In genomic region chr20:53871541-53871940, GRCh38 we compare ENCODE assay signal across 12 cellular contexts.
DNase-seq lines count a peak whose midpoint lies in the region; ATAC-seq and TF ChIP-seq lines count a peak whose summit lies in the region.
"Had no signal": no experiment of that assay in that cellular context is flagged by ENCODE, and none has a peak within 500 bp of the region (broad histone marks: within the 10 kb centered on the region; RNA-seq: fewer than 3 reads in every experiment).

No MANE protein-coding gene starts in this region.

- peak overlapping the region; percentile 9 for H3K27ac Mint-ChIP-seq in Caco-2 (ENCODE audit: unreplicated experiment)

- POLR2A ChIA-PET in Caco-2 (lab: Charles Lee), result no interaction called here

- no peaks in the 10 kb centered on the region for H4K20me1 ChIP-seq in OCI-LY1 (ENCODE audit: insufficient read depth, low read length)
- H4K20me1 ChIP-seq in osteoblast (ENCODE audit: insufficient read depth, low read length), result no peaks in the 10 kb centered on the region

- no peaks in the 10 kb centered on the region for H3K27me3 Mint-ChIP-seq in Caco-2 (ENCODE audit: insufficient read depth, unreplicated experiment)

- BruUV-seq in Caco-2 (replicated peaks; lab: Mats Ljungman, UMichigan), result no TSS peak

- no peaks in the 10 kb centered on the region for H3K79me2 ChIP-seq in OCI-LY1 (ENCODE audit: insufficient read depth, low read length)
- H3K79me2 ChIP-seq in osteoblast (ENCODE audit: insufficient read depth, low read length), result no peaks in the 10 kb centered on the region

- intact Hi-C loops in Caco-2 (cut with micrococcal nuclease; ENCODE audit: unreplicated experiment) (no loop called here), colonic mucosa (cut with DNase I) (no loop called here), body of pancreas (cut with DNase I) (no loop called here)

- H3K4me1 ChIP-seq in Caco-2, result peaks cover 46% of the 10 kb centered on the region
- peaks cover 73% of the 10 kb centered on the region for H3K4me1 ChIP-seq in OCI-LY1 (ENCODE audit: insufficient read depth, low read length, severe bottlenecking)
- H3K4me1 ChIP-seq in colonic mucosa, result peaks cover 10% of the 10 kb centered on the region
- peaks cover 34% of the 10 kb centered on the region for H3K4me1 ChIP-seq in osteoblast (ENCODE audit: insufficient read depth, low read length)
- peaks cover 39% of the 10 kb centered on the region for H3K4me1 ChIP-seq in SJCRH30
- peaks cover 48% of the 10 kb centered on the region for H3K4me1 ChIP-seq in body of pancreas

- DNase-seq in Caco-2 (no peak), colonic mucosa (no peak), osteoblast (ENCODE audit: insufficient read length, low spot score, missing footprints) (no peak), SJCRH30 (no peak), body of pancreas (no peak), nucleus accumbens (lab: John Stamatoyannopoulos, UW) (no peak)
- DNase-seq: DMS53, left lung, NCI-H226 had no signal

- H3K4me3 ChIP-seq in Caco-2 (ENCODE audit: low read depth, low read length) (no peak overlapping the region), OCI-LY1 (ENCODE audit: low read depth, low read length, poor library complexity, severe bottlenecking) (no peak overlapping the region), colonic mucosa (no peak overlapping the region), osteoblast (ENCODE audit: insufficient read depth, low read length) (no peak overlapping the region), SJCRH30 (no peak overlapping the region), body of pancreas (no peak overlapping the region)
- H3K4me3 ChIP-seq: gastroesophageal sphincter, left lung had no signal

- H3K9me3 Mint-ChIP-seq in Caco-2 (ENCODE audit: unreplicated experiment), result no peaks in the 10 kb centered on the region

- WGBS in body of pancreas, 2 donors, result 41 to 47% methylated on average over 3 of the region's 3 CpGs

- TF ChIP-seq CTCF in Caco-2 (IDR thresholded peaks at IDR 0.05; ENCODE audit: insufficient read depth in 1 of 2, low read depth in 1 of 2, low read length in 1 of 2, severe bottlenecking in 1 of 2, unreplicated experiment in 1 of 2) (no peak), OCI-LY1 (IDR thresholded peaks at IDR 0.05; ENCODE audit: low read length) (no peak), colonic mucosa (IDR thresholded peaks at IDR 0.05) (no peak), osteoblast (IDR thresholded peaks at IDR 0.05; ENCODE audit: extremely low read depth, low read depth, low read length) (no peak), body of pancreas (IDR thresholded peaks at IDR 0.05) (no peak)

- peak overlapping the region; percentile 53 for H3K4me2 ChIP-seq in OCI-LY1 (ENCODE audit: low read length)
- H3K4me2 ChIP-seq in osteoblast (ENCODE audit: insufficient read depth, low read length), result no peak overlapping the region

- H3K9me3 ChIP-seq in Caco-2 (no peaks in the 10 kb centered on the region), OCI-LY1 (ENCODE audit: low read length) (no peaks in the 10 kb centered on the region), colonic mucosa (no peaks in the 10 kb centered on the region), osteoblast (ENCODE audit: low read depth, low read length) (no peaks in the 10 kb centered on the region), SJCRH30 (replicated peaks) (no peaks in the 10 kb centered on the region), body of pancreas (no peaks in the 10 kb centered on the region)
- H3K9me3 ChIP-seq: gastroesophageal sphincter, left lung had no signal

- CTCF ChIA-PET in Caco-2 (lab: Charles Lee), result interaction anchor here (0.6 to 1.1 kb wide), 4 partner anchors 43 to 776 kb away, joined by 3 to 7 read pairs (median 4); no protein-coding TSS in a partner anchor

- H2AFZ ChIP-seq in OCI-LY1 (ENCODE audit: low read length) (no peak overlapping the region), osteoblast (ENCODE audit: low read length) (peak overlapping the region; percentile 78)

- H3K36me3 Mint-ChIP-seq in Caco-2 (ENCODE audit: insufficient read depth, unreplicated experiment), result no peaks in the 10 kb centered on the region

- no peak for TF ChIP-seq POLR2A in body of pancreas (IDR thresholded peaks at IDR 0.05)

- ATAC-seq in GM19452 (IDR thresholded peaks at IDR 0.05; ENCODE audit: unreplicated experiment) (no peak), body of pancreas (no peak)
- ATAC-seq: gastroesophageal sphincter, left lung had no signal

- H3K27me3 ChIP-seq in Caco-2 (replicated peaks; ENCODE audit: control insufficient read depth, insufficient read depth, low read length) (no peaks in the 10 kb centered on the region), OCI-LY1 (ENCODE audit: insufficient read depth, low read length) (no peaks in the 10 kb centered on the region), colonic mucosa (no peaks in the 10 kb centered on the region), osteoblast (ENCODE audit: insufficient read depth, low read length) (no peaks in the 10 kb centered on the region), SJCRH30 (no peaks in the 10 kb centered on the region), body of pancreas (no peaks in the 10 kb centered on the region)
- H3K27me3 ChIP-seq: gastroesophageal sphincter, left lung had no signal

- H3F3A ChIP-seq in OCI-LY1 (ENCODE audit: insufficient read depth, low read length), result peaks cover 18% of the 10 kb centered on the region

- H3K9ac ChIP-seq in OCI-LY1 (ENCODE audit: low read length) (peak overlapping the region; percentile 56), colonic mucosa (ENCODE audit: low read depth in 2 of 2, low read length in 2 of 2) (peak overlapping the region in 1 of 2 donors; percentile 61)

- H3K9me2 ChIP-seq in OCI-LY1 (ENCODE audit: low read depth, low read length), result no peaks in the 10 kb centered on the region

- H3K36me3 ChIP-seq in Caco-2 (ENCODE audit: control insufficient read depth, insufficient read depth, low read length), result no peaks in the 10 kb centered on the region
- no peaks in the 10 kb centered on the region for H3K36me3 ChIP-seq in OCI-LY1 (ENCODE audit: insufficient read depth, low read length)
- H3K36me3 ChIP-seq in colonic mucosa, result no peaks in the 10 kb centered on the region
- no peaks in the 10 kb centered on the region for H3K36me3 ChIP-seq in osteoblast (ENCODE audit: insufficient read depth, low read length)
- no peaks in the 10 kb centered on the region for H3K36me3 ChIP-seq in SJCRH30
- H3K36me3 ChIP-seq in body of pancreas (replicated peaks in 1 of 2; ENCODE audit: insufficient read depth in 1 of 2, low read depth in 2 of 2), result no peaks in the 10 kb centered on the region
- H3K36me3 ChIP-seq: gastroesophageal sphincter, left lung had no signal

- H3K4me3 Mint-ChIP-seq in Caco-2 (ENCODE audit: unreplicated experiment), result no peak overlapping the region

- H3K27ac ChIP-seq in OCI-LY1 (ENCODE audit: low read depth, low read length, poor library complexity, severe bottlenecking) (peak overlapping the region; percentile 95), colonic mucosa (peak overlapping the region; percentile 85), osteoblast (ENCODE audit: low read depth, low read length) (peak overlapping the region; percentile 81), SJCRH30 (no peak overlapping the region), body of pancreas (peak overlapping the region in 1 of 4 donors; percentile 86)

- peaks cover 46% of the 10 kb centered on the region for H3K4me1 Mint-ChIP-seq in Caco-2 (ENCODE audit: low read depth, unreplicated experiment)
